Comparison of ENCODE assay signal across 9 cellular contexts in the genomic region with DNA sequence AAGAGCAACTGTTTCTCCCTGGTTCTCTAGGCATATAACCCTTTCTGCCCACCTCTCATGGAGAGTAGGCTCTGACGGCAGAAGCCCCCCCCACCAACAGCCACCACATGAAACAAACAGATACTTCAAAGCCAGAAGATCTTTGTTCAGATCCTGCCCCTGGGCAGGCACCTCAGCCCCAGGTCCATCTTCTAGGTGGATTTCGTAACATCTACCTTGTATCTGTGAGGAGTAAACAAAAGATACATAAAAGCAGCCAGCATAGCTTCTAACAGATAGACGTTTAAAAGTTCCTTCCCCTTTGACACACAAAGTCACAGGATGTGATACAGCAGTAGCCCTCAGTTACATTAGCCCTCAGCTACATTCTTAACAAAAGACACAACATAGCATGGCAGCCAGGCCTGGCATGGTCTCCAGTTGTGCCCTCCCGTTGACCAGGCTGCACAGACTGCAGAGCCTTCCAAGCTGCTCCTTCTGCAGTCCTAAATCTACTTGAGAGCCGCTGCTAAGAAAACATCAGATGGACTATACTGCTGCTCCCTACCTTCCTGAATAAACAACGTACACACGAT. TPM values are rescaled to one million over a fixed set of nuclear protein-coding genes. Genes with fewer than 3 reads are reported as not detected.
DNase-seq lines count a peak whose midpoint lies in the region; ATAC-seq and TF ChIP-seq lines count a peak whose summit lies in the region.
"Had no signal": no experiment of that assay in that cellular context is flagged by ENCODE, and none has a peak within 500 bp of the region (broad histone marks: within the 10 kb centered on the region; RNA-seq: fewer than 3 reads in every experiment).

No MANE protein-coding gene starts in this region.

- peaks cover 53% of the 10 kb centered on the region for H3K4me1 Mint-ChIP-seq in Caco-2 (ENCODE audit: low read depth, unreplicated experiment)

- DNase-seq in Caco-2 (peak; percentile 73 to 80), SK-N-MC (ENCODE audit: low read depth, low spot score) (no peak), posterior vena cava (ENCODE audit: low spot score) (peak; percentile 20), NCI-H345 (lab: John Stamatoyannopoulos, UW) (no peak), GOT3 (lab: John Stamatoyannopoulos, UW) (no peak), NCI-H82 (lab: John Stamatoyannopoulos, UW) (no peak)
- no peak for DNase-seq in activated effector memory CD4-positive, alpha-beta T cell treated with anti-CD3 and anti-CD28 coated beads, Interleukin-2, amount 50 U/mL, for 16 hours

- H3K4me3 ChIP-seq in Caco-2 (ENCODE audit: low read depth, low read length) (0 out of 2 replicates have a peak overlapping the region, but pooled peaks have one; percentile 11), SK-N-MC (no peak overlapping the region)
- H3K4me3 ChIP-seq: Peyer's patch had no signal

- H3K27ac Mint-ChIP-seq in Caco-2 (ENCODE audit: unreplicated experiment), result peak overlapping the region; percentile 97

- TF ChIP-seq CTCF in Caco-2 (IDR thresholded peaks at IDR 0.05; ENCODE audit: insufficient read depth in 1 of 2, low read depth in 1 of 2, low read length in 1 of 2, severe bottlenecking in 1 of 2, unreplicated experiment in 1 of 2), result no peak

- H3K27me3 Mint-ChIP-seq in Caco-2 (ENCODE audit: insufficient read depth, unreplicated experiment), result no peaks in the 10 kb centered on the region

- H3K36me3 ChIP-seq in Caco-2 (ENCODE audit: control insufficient read depth, insufficient read depth, low read length) (no peaks in the 10 kb centered on the region), SK-N-MC (ENCODE audit: insufficient read depth, low read length) (peaks cover 18% of the 10 kb centered on the region)

- H3K27me3 ChIP-seq in Caco-2 (replicated peaks; ENCODE audit: control insufficient read depth, insufficient read depth, low read length), result no peaks in the 10 kb centered on the region
- H3K27me3 ChIP-seq: Peyer's patch had no signal

- BruUV-seq in Caco-2 (replicated peaks; lab: Mats Ljungman, UMichigan), result no TSS peak

- intact Hi-C loops in Caco-2 (cut with micrococcal nuclease; ENCODE audit: unreplicated experiment) (loop anchor here (1.0 to 2.0 kb wide), 4 partner anchors 17 to 82 kb away; a partner anchor contains a TSS), posterior vena cava (cut with DNase I) (no loop called here)

- CTCF ChIA-PET in Caco-2 (lab: Charles Lee), result interaction anchor here (0.9 to 1.6 kb wide), 7 partner anchors 13 to 259 kb away, joined by 3 to 7 read pairs (median 3); no protein-coding TSS in a partner anchor

- POLR2A ChIA-PET in Caco-2 (lab: Charles Lee), result interaction anchor here (0.5 to 1.7 kb wide), 7 partner anchors 13 to 122 kb away, joined by 3 to 10 read pairs (median 5); a partner anchor contains a TSS

- H3K36me3 Mint-ChIP-seq in Caco-2 (ENCODE audit: insufficient read depth, unreplicated experiment), result peaks cover 90% of the 10 kb centered on the region

- peaks cover 60% of the 10 kb centered on the region for H3K4me1 ChIP-seq in Caco-2

- no peak overlapping the region for H3K9ac ChIP-seq in SK-N-MC (ENCODE audit: insufficient read length)

- peak; percentile 1 for ATAC-seq in esophagus mucosa

- no peaks in the 10 kb centered on the region for H3K9me3 ChIP-seq in Caco-2
- no peaks in the 10 kb centered on the region for H3K9me3 ChIP-seq in SK-N-MC (ENCODE audit: low read depth, low read length)
- H3K9me3 ChIP-seq: Peyer's patch had no signal

- H3K4me3 Mint-ChIP-seq in Caco-2 (ENCODE audit: unreplicated experiment), result peak overlapping the region; percentile 48

- H3K9me3 Mint-ChIP-seq in Caco-2 (ENCODE audit: unreplicated experiment), result no peaks in the 10 kb centered on the region

- peak overlapping the region; percentile 83; the same call in 1 of the 2 replicates for H3K27ac ChIP-seq in SK-N-MC

RNA-seq across cellular contexts. Expression of a gene that starts 35.4 kb away (rescaled TPM):
- total RNA-seq in Caco-2 (2022), result 154 and 170 TPM in 2 replicates
- 55.1 TPM for total RNA-seq in esophagus mucosa
- total RNA-seq in posterior vena cava, result 10 to 100 TPM; 77.5 to 89.6 TPM

Comparison
In these comparisons a context has a peak if more than half of its experiments do, and no peak if none do; other contexts are left out.
1. DNase-seq: peak in Caco-2 (2 of 2) and posterior vena cava (single experiment); none in SK-N-MC (single experiment), activated effector memory CD4-positive, alpha-beta T cell treated with anti-CD3 and anti-CD28 coated beads, Interleukin-2, amount 50 U/mL, for 16 hours (single experiment), NCI-H345 (single experiment), GOT3 (single experiment) and NCI-H82 (single experiment).